ENCODE assay signal across 8 cellular contexts in the genomic region with DNA sequence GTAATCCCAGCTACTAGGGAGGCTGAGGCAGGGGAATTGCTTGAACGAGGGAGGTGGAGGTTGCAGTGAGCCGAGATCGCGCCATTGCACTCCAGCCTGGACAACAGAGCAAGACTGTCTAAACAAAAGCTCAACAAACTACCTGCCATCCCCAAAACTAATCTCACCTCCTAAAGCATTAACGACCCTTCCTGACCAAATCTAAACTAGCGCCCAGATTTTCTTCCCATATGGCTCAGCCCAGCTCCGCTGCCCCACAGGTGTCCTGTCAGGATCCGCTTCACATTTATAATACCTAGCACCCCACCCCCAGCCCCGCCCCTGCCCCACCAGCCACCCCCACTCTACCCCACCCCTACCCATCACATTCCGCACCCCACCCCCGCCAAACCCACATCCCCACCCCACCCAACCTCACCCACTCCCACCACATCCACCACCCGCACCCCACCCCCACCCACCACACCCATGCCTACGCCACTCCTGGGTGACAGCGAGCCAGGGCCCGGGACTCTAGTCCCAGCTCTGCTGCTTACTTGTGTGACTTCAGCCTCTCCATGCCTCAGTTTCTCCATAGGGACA. TPM values are rescaled to one million over a fixed set of nuclear protein-coding genes. Genes with fewer than 3 reads are reported as not detected.
DNase-seq lines count a peak whose midpoint lies in the region; ATAC-seq and TF ChIP-seq lines count a peak whose summit lies in the region.

No MANE protein-coding gene starts in this region.

- peaks cover 3% of the 10 kb centered on the region for H3K4me1 ChIP-seq in iPS-15b (ENCODE audit: control insufficient read depth, insufficient read depth, low read length)

- peaks cover 2% of the 10 kb centered on the region for H3K36me3 Mint-ChIP-seq in activated naive CD8-positive, alpha-beta T cell
- peaks cover 18% of the 10 kb centered on the region for H3K36me3 Mint-ChIP-seq in stimulated activated naive CD8-positive, alpha-beta T cell treated with anti-CD3 and anti-CD28 coated beads, Interleukin-15, Interleukin-2, amounts not matched to agents 100 ng/mL and 50 ng/mL, for 24 hours (ENCODE audit: low read depth)

- H3K9me3 Mint-ChIP-seq in activated naive CD8-positive, alpha-beta T cell (ENCODE audit: low read depth) = no peaks in the 10 kb centered on the region
- no peaks in the 10 kb centered on the region for H3K9me3 Mint-ChIP-seq in stimulated activated naive CD8-positive, alpha-beta T cell treated with anti-CD3 and anti-CD28 coated beads, Interleukin-15, Interleukin-2, amounts not matched to agents 100 ng/mL and 50 ng/mL, for 24 hours

- H3K4me1 Mint-ChIP-seq in activated naive CD8-positive, alpha-beta T cell (ENCODE audit: low read depth) = peaks cover 65% of the 10 kb centered on the region
- H3K4me1 Mint-ChIP-seq in stimulated activated naive CD8-positive, alpha-beta T cell treated with anti-CD3 and anti-CD28 coated beads, Interleukin-15, Interleukin-2, amounts not matched to agents 100 ng/mL and 50 ng/mL, for 24 hours (ENCODE audit: low read depth) = peaks cover 66% of the 10 kb centered on the region

- ATAC-seq in GM19468 (IDR thresholded peaks at IDR 0.05; ENCODE audit: extremely low read depth, unreplicated experiment) (peak; percentile 4), HG03045 (IDR thresholded peaks at IDR 0.05; ENCODE audit: unreplicated experiment) (no peak)

- POLR2A ChIA-PET in BJ (lab: Charles Lee) = no interaction called here

- peak overlapping the region; percentile 94 for H3K4me3 Mint-ChIP-seq in activated naive CD8-positive, alpha-beta T cell
- H3K4me3 Mint-ChIP-seq in stimulated activated naive CD8-positive, alpha-beta T cell treated with anti-CD3 and anti-CD28 coated beads, Interleukin-15, Interleukin-2, amounts not matched to agents 100 ng/mL and 50 ng/mL, for 24 hours = peak overlapping the region; percentile 96

- H3K36me3 ChIP-seq in BJ (ENCODE audit: control insufficient read depth, insufficient read depth, low read length) (peaks cover 1% of the 10 kb centered on the region; the same call in 1 of the 2 replicates), KOPT-K1 (ENCODE audit: insufficient read depth, low read length) (no peaks in the 10 kb centered on the region), iPS-15b (ENCODE audit: control insufficient read depth, insufficient read depth, low read length) (no peaks in the 10 kb centered on the region)

- H3K9me3 ChIP-seq in KOPT-K1 (ENCODE audit: insufficient read depth, low read length, poor library complexity, severe bottlenecking) = no peaks in the 10 kb centered on the region
- H3K9me3 ChIP-seq in iPS-15b (ENCODE audit: control insufficient read depth, insufficient read depth, low read length) = no peaks in the 10 kb centered on the region

- H3K27ac Mint-ChIP-seq in activated naive CD8-positive, alpha-beta T cell = peak overlapping the region; percentile 95
- peak overlapping the region; percentile 95 for H3K27ac Mint-ChIP-seq in stimulated activated naive CD8-positive, alpha-beta T cell treated with anti-CD3 and anti-CD28 coated beads, Interleukin-15, Interleukin-2, amounts not matched to agents 100 ng/mL and 50 ng/mL, for 24 hours

- CTCF ChIA-PET in BJ (lab: Yijun Ruan, JAX) = interaction anchor here (0.6 to 7.9 kb wide), 9 partner anchors 10 to 1116 kb away, joined by 3 to 250 read pairs (median 4); a partner anchor contains a TSS

- H3K27me3 ChIP-seq in BJ (ENCODE audit: control insufficient read depth, insufficient read depth, low read length) (no peaks in the 10 kb centered on the region), iPS-15b (ENCODE audit: control insufficient read depth, insufficient read depth, low read length) (no peaks in the 10 kb centered on the region)

- peak overlapping the region; percentile 89 for H3K4me3 ChIP-seq in BJ (ENCODE audit: low read depth, low read length)
- H3K4me3 ChIP-seq in iPS-15b (ENCODE audit: low read depth, low read length) = peak overlapping the region; percentile 63

- DNase-seq in BJ (ENCODE audit: low read depth) (no peak), SIG-M5 (lab: John Stamatoyannopoulos, UW) (no peak)

- no peaks in the 10 kb centered on the region for H3K27me3 Mint-ChIP-seq in activated naive CD8-positive, alpha-beta T cell
- H3K27me3 Mint-ChIP-seq in stimulated activated naive CD8-positive, alpha-beta T cell treated with anti-CD3 and anti-CD28 coated beads, Interleukin-15, Interleukin-2, amounts not matched to agents 100 ng/mL and 50 ng/mL, for 24 hours = no peaks in the 10 kb centered on the region

- H3K9ac ChIP-seq in iPS-15b (ENCODE audit: low read depth, low read length) = peak overlapping the region; percentile 65

- H3K27ac ChIP-seq in KOPT-K1 (ENCODE audit: low read depth, low read length, poor library complexity, severe bottlenecking) = peak overlapping the region; percentile 75

- TF ChIP-seq CTCF in BJ (IDR thresholded peaks at IDR 0.05; ENCODE audit: insufficient read depth, low read depth, low read length) = no peak

RNA-seq across cellular contexts. Expression of a gene that starts 0.6 kb away (rescaled TPM):
- 21.8 and 33.9 TPM in 2 replicates for polyA plus RNA-seq in BJ (2011; rRNA removed)
- polyA minus RNA-seq in BJ (2011; rRNA and poly(A)+ RNA removed) = 9.7 and 12.2 TPM in 2 replicates

RNA-seq across cellular contexts. Expression of a gene that starts 49.2 kb away (rescaled TPM):
- 5.3 and 8.7 TPM in 2 replicates for polyA plus RNA-seq in BJ (2011; rRNA removed)
- polyA minus RNA-seq in BJ (2011; rRNA and poly(A)+ RNA removed) = 4.6 and 10.1 TPM in 2 replicates
